8 cellular contexts compared by ENCODE assay signal in the genomic region with DNA sequence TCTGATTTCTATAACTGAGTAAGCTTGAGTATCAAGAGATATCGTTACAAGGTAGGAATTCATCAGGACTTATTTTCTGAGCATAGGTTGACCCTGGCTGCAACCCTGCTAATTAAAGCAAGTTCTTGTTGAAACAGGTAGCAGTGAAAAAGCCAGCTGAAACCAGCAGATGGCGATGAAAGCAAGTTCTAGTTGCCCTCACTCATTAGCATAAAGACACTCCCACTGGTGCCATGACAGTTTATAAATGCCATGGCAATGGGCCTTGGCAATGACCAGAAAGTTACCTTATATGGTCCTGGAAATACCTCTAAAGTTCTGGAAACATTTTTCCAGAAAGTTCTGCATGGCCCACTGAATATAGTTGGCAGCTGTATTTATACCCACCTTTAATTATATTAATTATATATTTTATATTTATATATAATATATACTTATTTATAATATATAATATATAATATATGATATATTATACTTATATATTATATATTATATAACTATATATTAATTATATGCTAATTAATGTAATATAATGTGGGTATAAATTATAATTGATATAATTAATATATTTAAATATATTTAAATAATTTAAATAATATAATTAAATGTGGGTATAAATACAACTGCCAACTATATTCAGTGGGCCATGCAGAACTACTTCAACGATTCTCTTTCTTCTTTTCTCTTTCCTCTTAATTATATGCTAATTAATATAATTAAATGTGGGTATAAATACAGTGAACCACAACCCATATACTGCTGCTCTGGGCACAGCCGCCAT.
DNase-seq lines count a peak whose midpoint lies in the region; ATAC-seq, FAIRE-seq and TF ChIP-seq lines count a peak whose summit lies in the region.

No MANE protein-coding gene starts in this region.

- H3K4me1 ChIP-seq in hepatocyte (ENCODE audit: insufficient read depth), result no peaks in the 10 kb centered on the region

- H3K79me2 ChIP-seq in hepatocyte, result no peaks in the 10 kb centered on the region

- H2AFZ ChIP-seq in hepatocyte, result no peak overlapping the region

- DNase-seq in COR-L47 (lab: John Stamatoyannopoulos, UW) (peak; percentile 64), RPMI8226 (peak; percentile 64), hepatocyte (ENCODE audit: low spot score) (peak; percentile 27), GM19239 (ENCODE audit: insufficient read length, low spot score) (no peak), T1000 (lab: John Stamatoyannopoulos, UW) (no peak)

- ATAC-seq in GM19351 (IDR thresholded peaks at IDR 0.05; ENCODE audit: unreplicated experiment) (peak; percentile 70), HG03565 (IDR thresholded peaks at IDR 0.05; ENCODE audit: unreplicated experiment) (peak; percentile 87), GM19455 (IDR thresholded peaks at IDR 0.05; ENCODE audit: unreplicated experiment) (no peak)

- H3K27me3 ChIP-seq in hepatocyte, result no peaks in the 10 kb centered on the region

- no peak overlapping the region for H3K27ac ChIP-seq in hepatocyte

- H3K4me2 ChIP-seq in hepatocyte, result no peak overlapping the region

- H4K20me1 ChIP-seq in hepatocyte (ENCODE audit: insufficient read depth, poor library complexity, severe bottlenecking), result no peaks in the 10 kb centered on the region

- H3K4me3 ChIP-seq in hepatocyte, result no peak overlapping the region

- no peaks in the 10 kb centered on the region for H3K9me2 ChIP-seq in hepatocyte (replicated peaks; ENCODE audit: insufficient read depth)

- WGBS in hepatocyte (ENCODE audit: low lambda C conversion rate, missing lambda C conversion rate), result 83% methylated on average over 4 of the region's 4 CpGs

- H3K36me3 ChIP-seq in hepatocyte (replicated peaks; ENCODE audit: insufficient read depth, low read depth), result no peaks in the 10 kb centered on the region

- peak; percentile 31 for TF ChIP-seq CTCF in hepatocyte (IDR thresholded peaks at IDR 0.05; ENCODE audit: poor library complexity)

- H3K9me3 ChIP-seq in hepatocyte (ENCODE audit: low read depth), result no peaks in the 10 kb centered on the region

- FAIRE-seq in GM19239 (lab: Jason Lieb, UNC), result no peak

Comparison
In these comparisons a context has a peak if more than half of its experiments do, and no peak if none do; other contexts are left out.
1. DNase-seq: peak in COR-L47 (single experiment), RPMI8226 (single experiment) and hepatocyte (single experiment); none in GM19239 (single experiment) and T1000 (single experiment).